In genomic region chr2:45567974-45568789, GRCh38 we compare ENCODE assay signal across 9 cellular contexts. TPM values are rescaled to one million over a fixed set of nuclear protein-coding genes. Genes with fewer than 3 reads are reported as not detected.
A peak's percentile ranks its signal among the peaks of the same experiment; 100 is the strongest.
DNase-seq lines count a peak whose midpoint lies in the region; ATAC-seq, FAIRE-seq and TF ChIP-seq lines count a peak whose summit lies in the region.
"Had no signal": no experiment of that assay in that cellular context is flagged by ENCODE, and none has a peak within 500 bp of the region (broad histone marks: within the 10 kb centered on the region; RNA-seq: fewer than 3 reads in every experiment).

No MANE protein-coding gene starts in this region.

- H3K4me1 ChIP-seq in A549, result no peaks in the 10 kb centered on the region
- H3K4me1 ChIP-seq in ovary (ENCODE audit: insufficient read depth), result no peaks in the 10 kb centered on the region

- DNase-seq in A549 (ENCODE audit: low read depth in 1 of 2, low spot score in 1 of 2) (no peak), T-cell (peak in 3 of 34 experiments; percentile 16 to 28 (median 21)), left ventricle myocardium superior (no peak), substantia nigra (lab: John Stamatoyannopoulos, UW) (no peak), ovary (no peak)
- DNase-seq in effector CD4-positive, alpha-beta T cell, result no peak

- FAIRE-seq in A549 (lab: Jason Lieb, UNC), result peak; percentile 32

- POLR2A ChIA-PET in A549 (lab: Yijun Ruan, JAX) (no interaction called here), T-cell (lab: Charles Lee) (interaction anchor here (0.5 to 1.2 kb wide), 8 partner anchors 43 to 1396 kb away, joined by 3 to 5 read pairs (median 4); partner anchors contain the start of gene SRBD1 (in 1 of the 2))

- TF ChIP-seq RAD21 in A549 (conservative IDR thresholded peaks at IDR 0.05 in 1 of 2, IDR thresholded peaks at IDR 0.05 in 1 of 2), result no peak

- 90% methylated on average over 5 of the region's 5 CpGs for WGBS in A549 (ENCODE audit: missing lambda C conversion rate)
- 64 to 69% (median 68%) methylated on average over 5 of the region's 5 CpGs for WGBS in ovary, 3 donors

- TF ChIP-seq POLR2A in A549 (IDR thresholded peaks at IDR 0.05; ENCODE audit: low read length) (no peak), ovary (IDR thresholded peaks at IDR 0.05) (no peak)

- peak overlapping the region; percentile 91 to 92 for H3K27ac Mint-ChIP-seq in T-cell
- H3K27ac Mint-ChIP-seq: brain had no signal

- H3K36me3 Mint-ChIP-seq in T-cell, result peaks cover 38% of the 10 kb centered on the region

- H3K4me1 Mint-ChIP-seq in T-cell, result peaks cover 35 to 45% (median 42%) of the 10 kb centered on the region in 3 donors
- H3K4me1 Mint-ChIP-seq: brain had no signal

- TF ChIP-seq CTCF in A549 (IDR thresholded peaks at IDR 0.05), result no peak
- TF ChIP-seq CTCF in ovary (IDR thresholded peaks at IDR 0.05), result no peak

- H3K4me3 Mint-ChIP-seq in T-cell, result peak overlapping the region; percentile 55 to 86 (median 83)
- H3K4me3 Mint-ChIP-seq: brain had no signal

- ATAC-seq in A549 (no peak), GM19035 (IDR thresholded peaks at IDR 0.05; ENCODE audit: unreplicated experiment) (peak; percentile 90), HG03103 (IDR thresholded peaks at IDR 0.05; ENCODE audit: low read depth, unreplicated experiment) (peak; percentile 89), T-cell (replicated peaks in 1 of 4) (peak; percentile 93 to 100 (median 98)), left ventricle myocardium superior (peak; percentile 53)

- H3K27ac ChIP-seq in A549, result no peak overlapping the region
- peak overlapping the region; percentile 19 for H3K27ac ChIP-seq in substantia nigra (ENCODE audit: low read depth, low read length, poor library complexity, severe bottlenecking)
- H3K27ac ChIP-seq in ovary, result no peak overlapping the region

- intact Hi-C loops in left ventricle myocardium superior (cut with micrococcal nuclease), result no loop called here
- intact Hi-C loops in ovary (cut with DNase I), result no loop called here

- H3K9me3 ChIP-seq in A549, result 0 out of 3 replicates have a peak, but pooled peaks cover 4% of the 10 kb centered on the region
- no peaks in the 10 kb centered on the region for H3K9me3 ChIP-seq in ovary

- H3K4me2 ChIP-seq in A549, result no peak overlapping the region

- CTCF ChIA-PET in A549 (lab: Yijun Ruan, JAX) (interaction anchor here (0.8 kb wide), 1 partner anchor 11 kb away, joined by 3 read pairs; no protein-coding TSS in a partner anchor), T-cell (lab: Charles Lee) (interaction anchor here (0.6 to 2.2 kb wide), 7 partner anchors 9 to 210 kb away, joined by 3 to 18 read pairs (median 4); no protein-coding TSS in a partner anchor)

- H3K4me3 ChIP-seq in A549, result no peak overlapping the region
- H3K4me3 ChIP-seq in ovary, result no peak overlapping the region

- no peaks in the 10 kb centered on the region for H3K36me3 ChIP-seq in ovary

- H3K9me3 Mint-ChIP-seq in T-cell, result peaks cover 0 to 6% (median 0%) of the 10 kb centered on the region in 3 donors

- no peaks in the 10 kb centered on the region for H3K27me3 Mint-ChIP-seq in T-cell
- H3K27me3 Mint-ChIP-seq: brain had no signal

- no peaks in the 10 kb centered on the region for H3K27me3 ChIP-seq in ovary

- no peak for TF ChIP-seq EP300 in A549 (IDR thresholded peaks at IDR 0.05)
- no peak for TF ChIP-seq EP300 in ovary (IDR thresholded peaks at IDR 0.05)

TF ChIP-seq in A549, 52 proteins besides CTCF, POLR2A, EP300 and RAD21:
- no peak for TF ChIP-seq REST (IDR thresholded peaks at IDR 0.05)
- TF ChIP-seq TFCP2L1 (CRISPR knock-in tag; IDR thresholded peaks at IDR 0.05), result no peak
- no peak for TF ChIP-seq USF2 (IDR thresholded peaks at IDR 0.05)
- no peak for TF ChIP-seq FOSL2 (IDR thresholded peaks at IDR 0.05)
- TF ChIP-seq FOSL2 (CRISPR knock-in tag; IDR thresholded peaks at IDR 0.05), result no peak
- TF ChIP-seq HOXB5 (CRISPR knock-in tag; IDR thresholded peaks at IDR 0.05), result no peak
- no peak for TF ChIP-seq HEYL (CRISPR knock-in tag; IDR thresholded peaks at IDR 0.05)
- TF ChIP-seq ELK1 (IDR thresholded peaks at IDR 0.05; ENCODE audit: low read depth, low read length), result no peak

RNA-seq across cellular contexts. Expression of gene SRBD1, which starts 42.9 kb away (rescaled TPM):
- polyA plus RNA-seq in A549 (2011; rRNA removed) (10.6 and 13.7 TPM in 2 replicates), A549 (2017; fragmentation: RNase III; extraction: RNeasy Plus Mini Kit Qiagen cat#74134 plus additional on column Dnase treatment) (11.0 to 12.0 TPM (median 11.3 TPM) in 3 replicates), ovary (1 to 10 TPM; 4.8 to 7.7 TPM)
- polyA plus RNA-seq in A549 (2012; cell fraction: cytosol; rRNA removed), result 2.8 and 2.9 TPM in 2 replicates
- 1.8 and 3.0 TPM in 2 replicates for polyA plus RNA-seq in A549 (2012; cell fraction: nucleus; rRNA removed)
- 27.6 and 28.6 TPM in 2 replicates for polyA minus RNA-seq in A549 (2011; rRNA and poly(A)+ RNA removed)
- total RNA-seq in T-cell (10 to 100 TPM; 16.1 to 22.8 (median 20.7) TPM), left ventricle myocardium superior (6.3 TPM), ovary (10 to 100 TPM; 13.1 to 34.8 (median 16.7) TPM)

Comparison
In these comparisons a context has a peak if more than half of its experiments do, and no peak if none do; other contexts are left out.
1. ATAC-seq: peak in GM19035 (single experiment), HG03103 (single experiment), T-cell (4 of 4) and left ventricle myocardium superior (single experiment); none in A549 (0 of 2).